ENCODE assay signal across 25 cellular contexts in genomic region chr1:4959216-4959615, GRCh38.
"Had no signal": no experiment of that assay in that cellular context is flagged by ENCODE, and none has a peak within 500 bp of the region (broad histone marks: within the 10 kb centered on the region; RNA-seq: fewer than 3 reads in every experiment).

No MANE protein-coding gene starts in this region.

- H3K4me1 ChIP-seq: stomach, suprapubic skin, testis, tibial nerve, transverse colon, upper lobe of left lung, vagina had no signal

- H3K27me3 ChIP-seq: testis, thyroid gland, tibial artery, tibial nerve, transverse colon, upper lobe of left lung, vagina had no signal

- DNase-seq: stimulated activated CD4-positive, alpha-beta T cell treated with anti-CD3 and anti-CD28 coated beads, Interleukin-2, amount 100 ng/mL, for 24 hours; stimulated activated CD4-positive, alpha-beta T cell treated with anti-CD3 and anti-CD28 coated beads, Interleukin-2, amount 100 ng/mL, for 48 hours; stimulated activated CD4-positive, alpha-beta T cell treated with anti-CD3 and anti-CD28 coated beads, Interleukin-4, amount 100 ng/mL, for 1 hour; stimulated activated CD4-positive, alpha-beta T cell treated with anti-CD3 and anti-CD28 coated beads, Interleukin-4, amount 100 ng/mL, for 24 hours; stimulated activated CD4-positive, alpha-beta T cell treated with anti-CD3 and anti-CD28 coated beads, Interleukin-4, amount 100 ng/mL, for 4 hours; stimulated activated CD8-positive, alpha-beta memory T cell treated with anti-CD3 and anti-CD28 coated beads, Interleukin-4, amount 100 ng/mL, for 48 hours; stimulated activated naive B cell treated with anti-CD40 and anti-IgM and Interleukin-4, amounts not matched to agents 10 μg/mL and 1 μg/mL and 100 μg/mL, for 72 hours; stimulated activated naive CD4-positive, alpha-beta T cell; stimulated activated naive CD4-positive, alpha-beta T cell treated with Interleukin-2 at 50 U/mL for 16 hours; stimulated activated naive CD8-positive, alpha-beta T cell treated with anti-CD3 and anti-CD28 coated beads, Interleukin-15, amount 100 ng/mL, for 72 hours; stimulated activated naive CD8-positive, alpha-beta T cell treated with anti-CD3 and anti-CD28 coated beads, Interleukin-15, Interleukin-2, amounts not matched to agents 100 U/mL and 50 U/mL, for 24 hours; stomach; substantia nigra; testis; thyroid gland; transverse colon; trophoblast cell; upper lobe of left lung had no signal

- H3K9me3 ChIP-seq: testis, thoracic aorta, thyroid gland, vagina had no signal

- ATAC-seq: stimulated activated effector memory CD8-positive, alpha-beta T cell treated with anti-CD3 and anti-CD28 coated beads, Interleukin-12 subunit alpha, Interleukin-12 subunit beta, amount 100 ng/mL, for 72 hours; stimulated activated memory B cell treated with anti-CD40 and anti-IgM and Interleukin-4, amounts not matched to agents 10 μg/mL and 1 μg/mL and 100 μg/mL, for 72 hours; stimulated activated naive B cell treated with anti-CD40 and anti-IgM and Interleukin-4, amounts not matched to agents 10 μg/mL and 1 μg/mL and 100 μg/mL, for 72 hours; stimulated activated naive CD8-positive, alpha-beta T cell treated with anti-CD3 and anti-CD28 coated beads, Interleukin-15, amount 100 ng/mL, for 72 hours; stimulated activated naive CD8-positive, alpha-beta T cell treated with anti-CD3 and anti-CD28 coated beads, Interleukin-15, Interleukin-2, amounts not matched to agents 100 U/mL and 50 U/mL, for 24 hours had no signal

- H3K36me3 ChIP-seq: stomach, suprapubic skin, thoracic aorta, thyroid gland, tibial artery, tibial nerve, transverse colon, upper lobe of left lung, vagina had no signal

- H3K27ac ChIP-seq: stomach, suprapubic skin, testis, thoracic aorta, thyroid gland, tibial artery, tibial nerve, transverse colon, upper lobe of left lung, vagina had no signal

- H3K4me3 ChIP-seq: stomach, suprapubic skin, testis, thoracic aorta, thyroid gland, tibial artery, tibial nerve, transverse colon, upper lobe of left lung, vagina had no signal
